In genomic region chr17:72719582-72720493, GRCh38 we compare ENCODE assay signal across 10 cellular contexts.
DNase-seq lines count a peak whose midpoint lies in the region; ATAC-seq, FAIRE-seq and TF ChIP-seq lines count a peak whose summit lies in the region.
"Had no signal": no experiment of that assay in that cellular context is flagged by ENCODE, and none has a peak within 500 bp of the region (broad histone marks: within the 10 kb centered on the region; RNA-seq: fewer than 3 reads in every experiment).

No MANE protein-coding gene starts in this region.

- H3K27ac Mint-ChIP-seq in T-cell (peak overlapping the region; percentile 83 to 88), astrocyte (ENCODE audit: unreplicated experiment) (peak overlapping the region; percentile 47)

- ATAC-seq in GM19463 (IDR thresholded peaks at IDR 0.05; ENCODE audit: unreplicated experiment) (peak; percentile 65), T-cell (replicated peaks in 1 of 4) (peak; percentile 75 to 95 (median 82)), HG03469 (IDR thresholded peaks at IDR 0.05; ENCODE audit: unreplicated experiment) (no peak), GM21717 (IDR thresholded peaks at IDR 0.05; ENCODE audit: unreplicated experiment) (no peak)

- no peaks in the 10 kb centered on the region for H3K36me3 ChIP-seq in astrocyte (ENCODE audit: insufficient read depth, low read length)
- no peaks in the 10 kb centered on the region for H3K36me3 ChIP-seq in adrenal gland (replicated peaks in 1 of 2)
- H3K36me3 ChIP-seq: right atrium auricular region had no signal

- H3K4me3 ChIP-seq in astrocyte (ENCODE audit: insufficient read depth, low read depth, low read length) (no peak overlapping the region), adrenal gland (no peak overlapping the region)
- H3K4me3 ChIP-seq: right atrium auricular region had no signal

- CTCF ChIA-PET in T-cell (lab: Charles Lee): interaction anchor here (0.6 to 3.4 kb wide), 2 partner anchors 7 to 652 kb away, joined by 3 to 23 read pairs; no protein-coding TSS in a partner anchor

- H3K4me2 ChIP-seq in astrocyte (ENCODE audit: low read length): peak overlapping the region; percentile 80

- H3K4me3 Mint-ChIP-seq in T-cell: peak overlapping the region; percentile 70 to 76 (median 74)
- no peak overlapping the region for H3K4me3 Mint-ChIP-seq in astrocyte (ENCODE audit: unreplicated experiment)

- H3K27me3 ChIP-seq in astrocyte (ENCODE audit: insufficient read depth, low read length): no peaks in the 10 kb centered on the region
- H3K27me3 ChIP-seq in adrenal gland: no peaks in the 10 kb centered on the region
- H3K27me3 ChIP-seq: right atrium auricular region had no signal

- peaks cover 4% of the 10 kb centered on the region for H3K36me3 Mint-ChIP-seq in T-cell
- H3K36me3 Mint-ChIP-seq in astrocyte (ENCODE audit: low read depth, unreplicated experiment): no peaks in the 10 kb centered on the region

- POLR2A ChIA-PET in T-cell (lab: Charles Lee): interaction anchor here in 1 of 2 donors (0.7 kb wide), 1 partner anchor 21 kb away, joined by 3 read pairs; no protein-coding TSS in a partner anchor

- TF ChIP-seq CTCF in astrocyte (IDR thresholded peaks at IDR 0.05; ENCODE audit: insufficient read depth, low read depth, low read length) (no peak), adrenal gland (IDR thresholded peaks at IDR 0.05) (no peak)

- no peaks in the 10 kb centered on the region for H4K20me1 ChIP-seq in astrocyte (ENCODE audit: insufficient read depth, low read length)

- 58 to 65% (median 63%) methylated on average over 20 to 25 of the region's 25 CpGs for WGBS in adrenal gland, 4 donors

- peaks cover 19 to 26% (median 20%) of the 10 kb centered on the region in 3 donors for H3K4me1 Mint-ChIP-seq in T-cell
- H3K4me1 Mint-ChIP-seq in astrocyte (ENCODE audit: low read depth, unreplicated experiment): peaks cover 40% of the 10 kb centered on the region

- no peak for TF ChIP-seq POLR2A in adrenal gland (IDR thresholded peaks at IDR 0.05)

- DNase-seq in T-cell (peak in 33 of 34 experiments; percentile 8 to 62 (median 33)), astrocyte (ENCODE audit: low read depth) (peak; percentile 91), adrenal gland (no peak), cerebellar cortex (ENCODE audit: low spot score) (no peak)
- DNase-seq in stimulated activated CD4-positive, alpha-beta T cell treated with anti-CD3 and anti-CD28 coated beads, Interleukin-2, amount 100 ng/mL, for 48 hours: peak; percentile 27 to 34
- DNase-seq: NCI-H1930 had no signal

- FAIRE-seq in astrocyte (lab: Jason Lieb, UNC): no peak

- intact Hi-C loops in adrenal gland (cut with DNase I): loop anchor here in 1 of 2 donors (10.0 kb wide), 1 partner anchor 435 kb away; no protein-coding TSS in a partner anchor

- no peaks in the 10 kb centered on the region for H3K9me3 ChIP-seq in astrocyte (ENCODE audit: insufficient read depth, low read depth, low read length)
- no peaks in the 10 kb centered on the region for H3K9me3 ChIP-seq in adrenal gland (replicated peaks in 1 of 3)
- H3K9me3 ChIP-seq: right atrium auricular region had no signal

- H3K27me3 Mint-ChIP-seq in T-cell (no peaks in the 10 kb centered on the region), astrocyte (ENCODE audit: low read depth, unreplicated experiment) (no peaks in the 10 kb centered on the region)

- peak overlapping the region; percentile 77 for H3K9ac ChIP-seq in astrocyte (ENCODE audit: low read length)

- no peaks in the 10 kb centered on the region for H3K79me2 ChIP-seq in astrocyte (ENCODE audit: insufficient read depth, low read length)

- H3K27ac ChIP-seq in astrocyte (ENCODE audit: low read depth, low read length) (peak overlapping the region; percentile 65), adrenal gland (no peak overlapping the region)
- H3K27ac ChIP-seq: right atrium auricular region had no signal

- peak overlapping the region; percentile 56 for H2AFZ ChIP-seq in astrocyte (ENCODE audit: low read depth, low read length)

- H3K9me3 Mint-ChIP-seq in T-cell: no peaks in the 10 kb centered on the region
- H3K9me3 Mint-ChIP-seq in astrocyte (ENCODE audit: unreplicated experiment): no peaks in the 10 kb centered on the region

- H3K4me1 ChIP-seq in astrocyte (ENCODE audit: insufficient read depth, low read length) (peaks cover 48% of the 10 kb centered on the region), adrenal gland (replicated peaks in 1 of 2) (no peaks in the 10 kb centered on the region)
- H3K4me1 ChIP-seq: right atrium auricular region had no signal

Comparison
In these comparisons a context has a peak if more than half of its experiments do, and no peak if none do; other contexts are left out.
1. ATAC-seq: peak in GM19463 (single experiment) and T-cell (4 of 4); none in HG03469 (single experiment) and GM21717 (single experiment).
2. DNase-seq: peak in T-cell (33 of 34), astrocyte (single experiment) and stimulated activated CD4-positive, alpha-beta T cell treated with anti-CD3 and anti-CD28 coated beads, Interleukin-2, amount 100 ng/mL, for 48 hours (2 of 2); none in adrenal gland (0 of 7) and cerebellar cortex (single experiment).